In the genomic region with DNA sequence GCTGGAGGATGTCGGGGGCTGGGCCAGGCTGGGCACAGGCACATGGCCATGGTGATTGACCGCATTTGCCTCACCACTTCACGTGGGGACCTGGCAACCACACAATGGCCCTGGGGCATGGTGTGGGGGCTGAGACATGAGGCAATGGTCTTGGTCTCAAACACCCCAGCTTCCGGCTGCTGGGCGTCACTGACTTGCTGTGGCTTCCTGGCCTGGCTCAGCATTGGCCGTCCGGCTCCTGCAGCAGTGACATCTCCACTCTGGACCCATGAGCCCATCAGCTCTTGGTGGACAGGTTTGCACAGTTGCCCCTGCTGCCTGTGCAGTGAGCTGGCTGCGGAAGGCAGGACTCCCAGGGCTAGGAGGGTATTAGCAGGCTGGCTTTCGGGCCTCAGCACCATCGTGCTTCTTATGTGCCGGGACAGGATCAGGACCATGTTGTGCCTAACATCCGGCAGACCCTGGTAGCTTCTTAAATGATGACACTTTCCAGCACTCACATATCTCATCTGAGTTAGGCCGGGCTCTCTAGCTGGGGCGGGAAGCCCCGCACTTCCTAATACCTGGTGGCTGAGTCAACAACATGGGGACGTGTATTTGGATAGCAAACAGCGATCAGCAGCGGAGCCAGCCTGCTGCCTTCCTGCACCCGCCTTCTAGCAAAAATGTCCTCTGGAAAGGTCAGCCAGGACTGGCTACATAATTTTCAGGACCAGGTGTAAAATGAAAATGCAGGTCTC, we compare ENCODE assay signal across 7 cellular contexts. TPM values are rescaled to one million over a fixed set of nuclear protein-coding genes. Genes with fewer than 3 reads are reported as not detected.
DNase-seq lines count a peak whose midpoint lies in the region; ATAC-seq and TF ChIP-seq lines count a peak whose summit lies in the region.

No MANE protein-coding gene starts in this region.

- H2AFZ ChIP-seq in neural progenitor cell (replicated peaks) = no peak overlapping the region

- peak overlapping the region; percentile 28 for H3K4me2 ChIP-seq in neural progenitor cell

- TF ChIP-seq CTCF in neural progenitor cell (IDR thresholded peaks at IDR 0.05) = no peak

- peaks cover 2% of the 10 kb centered on the region for H3K9me3 Mint-ChIP-seq in neural progenitor cell

- H3K79me2 ChIP-seq in neural progenitor cell (ENCODE audit: low read depth) = peaks cover 91% of the 10 kb centered on the region

- H3K27me3 Mint-ChIP-seq in neural progenitor cell (ENCODE audit: insufficient read depth, low read depth) = peaks cover 2% of the 10 kb centered on the region

- H3K9ac ChIP-seq in neural progenitor cell = no peak overlapping the region

- H3K4me3 ChIP-seq in esophagus (ENCODE audit: low read depth in 1 of 2, low read length in 2 of 2) = no peak overlapping the region
- no peak overlapping the region for H3K4me3 ChIP-seq in neural progenitor cell

- H3K9me3 ChIP-seq in esophagus (ENCODE audit: control insufficient read depth in 2 of 2, insufficient read depth in 1 of 2, low read depth in 1 of 2, low read length in 1 of 2) = no peaks in the 10 kb centered on the region
- H3K9me3 ChIP-seq in neural progenitor cell (ENCODE audit: low read depth) = no peaks in the 10 kb centered on the region

- H3K4me1 ChIP-seq in esophagus (ENCODE audit: control insufficient read depth in 2 of 2, insufficient read depth in 2 of 2, low read length in 1 of 2) (peaks cover 7 to 34% of the 10 kb centered on the region in 2 donors), neural progenitor cell (peaks cover 51% of the 10 kb centered on the region)

- peaks cover 70% of the 10 kb centered on the region for H3K4me1 Mint-ChIP-seq in neural progenitor cell

- H3K36me3 ChIP-seq in esophagus (ENCODE audit: control insufficient read depth in 2 of 2, insufficient read depth in 2 of 2, low read length in 1 of 2) (peaks cover 0 to 2% of the 10 kb centered on the region in 2 donors), neural progenitor cell (no peaks in the 10 kb centered on the region)

- H4K20me1 ChIP-seq in neural progenitor cell (ENCODE audit: low read depth) = peaks cover 68% of the 10 kb centered on the region

- DNase-seq in HPDE6-E6E7 (ENCODE audit: extremely low spot score) (peak; percentile 64), SHP77 treated with DMSO at 0.1 percent for 48 hours (lab: John Stamatoyannopoulos, UW) (peak; percentile 75), neural progenitor cell (ENCODE audit: low spot score) (no peak)
- DNase-seq in stimulated activated CD4-positive, alpha-beta T cell treated with anti-CD3 and anti-CD28 coated beads, Interleukin-4, amount 100 ng/mL, for 4 hours = no peak

- peak overlapping the region; percentile 92 for H3K27ac Mint-ChIP-seq in neural progenitor cell

- ATAC-seq in HG03432 (IDR thresholded peaks at IDR 0.05; ENCODE audit: unreplicated experiment) (no peak), HG03378 (IDR thresholded peaks at IDR 0.05; ENCODE audit: unreplicated experiment) (no peak)

- H3K27ac ChIP-seq in esophagus (ENCODE audit: low read depth in 2 of 2, low read length in 1 of 2) (peak overlapping the region; percentile 79 to 86), neural progenitor cell (peak overlapping the region; percentile 85)

- peaks cover 14% of the 10 kb centered on the region for H3F3A ChIP-seq in neural progenitor cell (ENCODE audit: low read depth)

- H3K36me3 Mint-ChIP-seq in neural progenitor cell = peaks cover 4% of the 10 kb centered on the region

- WGBS in esophagus, 2 donors = 64 to 65% methylated on average over 19 of the region's 19 CpGs

- no peak overlapping the region for H3K4me3 Mint-ChIP-seq in neural progenitor cell

- H3K27me3 ChIP-seq in esophagus (ENCODE audit: control insufficient read depth in 1 of 2, insufficient read depth in 2 of 2, low read length in 2 of 2) (no peaks in the 10 kb centered on the region), neural progenitor cell (no peaks in the 10 kb centered on the region)

RNA-seq across cellular contexts. Expression of gene ZNF710, which starts 34.1 kb away (rescaled TPM):
- polyA plus RNA-seq in esophagus = 10 to 100 TPM; 21.1 to 62.1 TPM
- total RNA-seq in neural progenitor cell (ENCODE audit: low replicate concordance) = 14.9 and 29.6 TPM in 2 replicates

Comparison
In these comparisons a context has a peak if more than half of its experiments do, and no peak if none do; other contexts are left out.
1. DNase-seq: peak in HPDE6-E6E7 (single experiment) and SHP77 treated with DMSO at 0.1 percent for 48 hours (single experiment); none in neural progenitor cell (single experiment) and stimulated activated CD4-positive, alpha-beta T cell treated with anti-CD3 and anti-CD28 coated beads, Interleukin-4, amount 100 ng/mL, for 4 hours (0 of 2).